ENCODE assay signal across 12 cellular contexts in the genomic region with DNA sequence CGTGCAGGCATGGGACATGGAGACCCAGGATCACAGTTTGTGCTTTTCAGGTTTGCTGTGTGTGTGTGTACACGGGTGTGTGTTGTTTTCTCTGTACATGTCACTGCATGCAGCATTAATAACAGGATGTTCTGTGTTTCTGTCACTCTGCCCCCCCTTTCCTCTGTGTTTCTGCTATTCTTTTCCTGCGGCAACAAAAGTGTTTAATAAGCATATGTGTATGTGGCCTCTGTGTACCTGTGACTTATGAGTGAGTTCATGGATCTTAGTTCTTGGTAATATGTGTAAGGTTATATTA. TPM values are rescaled to one million over a fixed set of nuclear protein-coding genes. Genes with fewer than 3 reads are reported as not detected.
A peak's percentile ranks its signal among the peaks of the same experiment; 100 is the strongest.
DNase-seq lines count a peak whose midpoint lies in the region; ATAC-seq, FAIRE-seq and TF ChIP-seq lines count a peak whose summit lies in the region.
"Had no signal": no experiment of that assay in that cellular context is flagged by ENCODE, and none has a peak within 500 bp of the region (broad histone marks: within the 10 kb centered on the region; RNA-seq: fewer than 3 reads in every experiment).

No MANE protein-coding gene starts in this region.

- no peaks in the 10 kb centered on the region for H3K36me3 ChIP-seq in astrocyte (ENCODE audit: insufficient read depth, low read length)
- no peaks in the 10 kb centered on the region for H3K36me3 ChIP-seq in mucosa of rectum (ENCODE audit: control insufficient read depth in 2 of 2, insufficient read depth in 2 of 2, low read length in 2 of 2)

- H3K36me3 Mint-ChIP-seq in HFFc6 (ENCODE audit: low read depth) (peaks cover 8% of the 10 kb centered on the region; the same call in 1 of the 2 replicates), astrocyte (ENCODE audit: low read depth, unreplicated experiment) (peaks cover 3% of the 10 kb centered on the region)

- H3K4me2 ChIP-seq in A549, result peak overlapping the region; percentile 13; the same call in 1 of the 3 replicates
- peak overlapping the region; percentile 100 for H3K4me2 ChIP-seq in astrocyte (ENCODE audit: low read length)
- H3K4me2 ChIP-seq: PC-9 had no signal

- no peak for TF ChIP-seq CTCF in A549 (IDR thresholded peaks at IDR 0.05)
- no peak for TF ChIP-seq CTCF in HFFc6 (IDR thresholded peaks at IDR 0.05)
- TF ChIP-seq CTCF in astrocyte (IDR thresholded peaks at IDR 0.05; ENCODE audit: insufficient read depth, low read depth, low read length), result no peak

- peak overlapping the region; percentile 89; the same call in 1 of the 2 replicates for H3K27ac Mint-ChIP-seq in HFFc6
- H3K27ac Mint-ChIP-seq in astrocyte (ENCODE audit: unreplicated experiment), result peak overlapping the region; percentile 26

- no peak for TF ChIP-seq EP300 in A549 (IDR thresholded peaks at IDR 0.05)

- peaks cover 61% of the 10 kb centered on the region for H4K20me1 ChIP-seq in astrocyte (ENCODE audit: insufficient read depth, low read length)

- peaks cover 79% of the 10 kb centered on the region for H3K4me1 Mint-ChIP-seq in HFFc6 (ENCODE audit: low read depth)
- peaks cover 65% of the 10 kb centered on the region for H3K4me1 Mint-ChIP-seq in astrocyte (ENCODE audit: low read depth, unreplicated experiment)

- H3K79me2 ChIP-seq in astrocyte (ENCODE audit: insufficient read depth, low read length), result peaks cover 38% of the 10 kb centered on the region

- FAIRE-seq in A549 (lab: Jason Lieb, UNC) (no peak), astrocyte (lab: Jason Lieb, UNC) (no peak)

- H3K9me3 Mint-ChIP-seq in HFFc6 (no peaks in the 10 kb centered on the region), astrocyte (ENCODE audit: unreplicated experiment) (no peaks in the 10 kb centered on the region)

- POLR2A ChIA-PET in A549 (lab: Yijun Ruan, JAX), result interaction anchor here (2.7 kb wide), 1 partner anchor 25 kb away, joined by 11 read pairs; a partner anchor contains a TSS

- DNase-seq in A549 (ENCODE audit: low read depth in 1 of 2, low spot score in 1 of 2) (no peak), HFFc6 (no peak), astrocyte (ENCODE audit: low read depth) (no peak), kidney glomerular epithelial cell (lab: John Stamatoyannopoulos, UW) (no peak)
- DNase-seq in stimulated activated CD4-positive, alpha-beta T cell treated with anti-CD3 and anti-CD28 coated beads, Interleukin-4, amount 100 ng/mL, for 4 hours, result no peak
- DNase-seq: COR-L47, NCI-H2029 treated with DMSO at 0.1 percent for 48 hours, PC-9, testis had no signal

- WGBS in A549 (ENCODE audit: missing lambda C conversion rate), result 85% methylated on average over 3 of the region's 3 CpGs

- H3K4me3 ChIP-seq in A549, result no peak overlapping the region
- H3K4me3 ChIP-seq in astrocyte (ENCODE audit: insufficient read depth, low read depth, low read length), result no peak overlapping the region
- H3K4me3 ChIP-seq in mucosa of rectum (ENCODE audit: low read length in 2 of 2), result no peak overlapping the region
- H3K4me3 ChIP-seq: PC-9, testis had no signal

- no peaks in the 10 kb centered on the region for H3K27me3 ChIP-seq in astrocyte (ENCODE audit: insufficient read depth, low read length)
- H3K27me3 ChIP-seq in mucosa of rectum (ENCODE audit: control insufficient read depth in 2 of 2, insufficient read depth in 2 of 2, low read length in 2 of 2), result no peaks in the 10 kb centered on the region
- H3K27me3 ChIP-seq: testis had no signal

- H3K9ac ChIP-seq in astrocyte (ENCODE audit: low read length) (no peak overlapping the region), mucosa of rectum (ENCODE audit: low read depth in 1 of 2, low read length in 2 of 2) (peak overlapping the region in 1 of 2 donors; percentile 1)

- no peak for ATAC-seq in A549
- ATAC-seq in GM21576 (IDR thresholded peaks at IDR 0.05; ENCODE audit: unreplicated experiment), result no peak
- ATAC-seq in GM21619 (IDR thresholded peaks at IDR 0.05; ENCODE audit: unreplicated experiment), result no peak

- TF ChIP-seq RAD21 in A549 (conservative IDR thresholded peaks at IDR 0.05 in 1 of 2, IDR thresholded peaks at IDR 0.05 in 1 of 2), result no peak

- H3K9me3 ChIP-seq in A549, result no peaks in the 10 kb centered on the region
- no peaks in the 10 kb centered on the region for H3K9me3 ChIP-seq in astrocyte (ENCODE audit: insufficient read depth, low read depth, low read length)
- no peaks in the 10 kb centered on the region for H3K9me3 ChIP-seq in mucosa of rectum (ENCODE audit: control insufficient read depth in 2 of 2, low read length in 2 of 2)
- H3K9me3 ChIP-seq: testis had no signal

- CTCF ChIA-PET in A549 (lab: Yijun Ruan, JAX), result no interaction called here

- H3K27me3 Mint-ChIP-seq in HFFc6 (ENCODE audit: insufficient read depth), result peaks cover 3% of the 10 kb centered on the region; the same call in 1 of the 2 replicates
- no peaks in the 10 kb centered on the region for H3K27me3 Mint-ChIP-seq in astrocyte (ENCODE audit: low read depth, unreplicated experiment)

- no peak for TF ChIP-seq POLR2A in A549 (IDR thresholded peaks at IDR 0.05; ENCODE audit: low read length)

- H3K4me1 ChIP-seq in A549 (peaks cover 42% of the 10 kb centered on the region), astrocyte (ENCODE audit: insufficient read depth, low read length) (peaks cover 55% of the 10 kb centered on the region), mucosa of rectum (ENCODE audit: control insufficient read depth in 2 of 2, insufficient read depth in 2 of 2, low read length in 2 of 2) (peaks cover 27 to 29% of the 10 kb centered on the region in 2 donors)

- H3K27ac ChIP-seq in A549 (no peak overlapping the region), astrocyte (ENCODE audit: low read depth, low read length) (no peak overlapping the region), mucosa of rectum (ENCODE audit: low read depth in 2 of 2, low read length in 2 of 2) (peak overlapping the region; percentile 43 to 56)
- H3K27ac ChIP-seq: PC-9 had no signal

- no peak overlapping the region for H2AFZ ChIP-seq in astrocyte (ENCODE audit: low read depth, low read length)
- H2AFZ ChIP-seq: PC-9 had no signal

- H3K4me3 Mint-ChIP-seq in HFFc6 (no peak overlapping the region), astrocyte (ENCODE audit: unreplicated experiment) (peak overlapping the region; percentile 91)

TF ChIP-seq in A549, 52 proteins besides CTCF, POLR2A, EP300 and RAD21 (continues in another document):
- TF ChIP-seq, protein P1, sequence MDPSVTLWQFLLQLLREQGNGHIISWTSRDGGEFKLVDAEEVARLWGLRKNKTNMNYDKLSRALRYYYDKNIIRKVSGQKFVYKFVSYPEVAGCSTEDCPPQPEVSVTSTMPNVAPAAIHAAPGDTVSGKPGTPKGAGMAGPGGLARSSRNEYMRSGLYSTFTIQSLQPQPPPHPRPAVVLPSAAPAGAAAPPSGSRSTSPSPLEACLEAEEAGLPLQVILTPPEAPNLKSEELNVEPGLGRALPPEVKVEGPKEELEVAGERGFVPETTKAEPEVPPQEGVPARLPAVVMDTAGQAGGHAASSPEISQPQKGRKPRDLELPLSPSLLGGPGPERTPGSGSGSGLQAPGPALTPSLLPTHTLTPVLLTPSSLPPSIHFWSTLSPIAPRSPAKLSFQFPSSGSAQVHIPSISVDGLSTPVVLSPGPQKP (IDR thresholded peaks at IDR 0.05; ENCODE audit: low read depth, low read length), result no peak
- no peak for TF ChIP-seq JUNB (IDR thresholded peaks at IDR 0.05)
- no peak for TF ChIP-seq NFE2L2 (conservative IDR thresholded peaks at IDR 0.05; ENCODE audit: low read length)
- TF ChIP-seq KDM1A (IDR thresholded peaks at IDR 0.05; ENCODE audit: low read depth), result no peak

RNA-seq across cellular contexts. Expression of a gene that starts 9.8 kb away (rescaled TPM):
- polyA plus RNA-seq in A549 (2011; rRNA removed) (2.2 and 3.6 TPM in 2 replicates), A549 (2017; fragmentation: RNase III; extraction: RNeasy Plus Mini Kit Qiagen cat#74134 plus additional on column Dnase treatment) (6.9 to 10.8 TPM (median 9.2 TPM) in 3 replicates)
- 3.3 and 4.1 TPM in 2 replicates for polyA plus RNA-seq in A549 (2012; cell fraction: cytosol; rRNA removed)
- 15.8 and 16.4 TPM in 2 replicates for polyA plus RNA-seq in A549 (2012; cell fraction: nucleus; rRNA removed)
- polyA minus RNA-seq in A549 (2011; rRNA and poly(A)+ RNA removed), result 1.5 and 2.3 TPM in 2 replicates
- 10 to 100 TPM; 10.5 to 15.0 (median 13.3) TPM for total RNA-seq in HFFc6 (2021; fragmentation: NEBNext Ultra II Directional; extraction: Animal tissue kit (Norgen Biotek cat#: 25700))
- 34.5 and 36.1 TPM in 2 replicates for total RNA-seq in astrocyte

RNA-seq across cellular contexts. Expression of a gene that starts 11.8 kb away (rescaled TPM):
- polyA plus RNA-seq in A549 (2011; rRNA removed), result 98.9 and 106 TPM in 2 replicates
- polyA plus RNA-seq in A549 (2012; cell fraction: cytosol; rRNA removed), result 203 and 209 TPM in 2 replicates
- 194 and 236 TPM in 2 replicates for polyA plus RNA-seq in A549 (2012; cell fraction: nucleus; rRNA removed)
- 171 to 175 TPM (median 172 TPM) in 3 replicates for polyA plus RNA-seq in A549 (2017; fragmentation: RNase III; extraction: RNeasy Plus Mini Kit Qiagen cat#74134 plus additional on column Dnase treatment)
- 52.4 and 69.0 TPM in 2 replicates for polyA minus RNA-seq in A549 (2011; rRNA and poly(A)+ RNA removed)
- 100 to 1,000 TPM; 464 to 546 (median 536) TPM for total RNA-seq in HFFc6 (2021; fragmentation: NEBNext Ultra II Directional; extraction: Animal tissue kit (Norgen Biotek cat#: 25700))
- 232 and 256 TPM in 2 replicates for total RNA-seq in astrocyte

RNA-seq across cellular contexts. Expression of a gene that starts 18.9 kb away (rescaled TPM):
- polyA plus RNA-seq in A549 (2011; rRNA removed) (14.0 and 21.2 TPM in 2 replicates), A549 (2017; fragmentation: RNase III; extraction: RNeasy Plus Mini Kit Qiagen cat#74134 plus additional on column Dnase treatment) (16.6 to 21.6 TPM (median 21.4 TPM) in 3 replicates)
- 16.8 and 18.5 TPM in 2 replicates for polyA plus RNA-seq in A549 (2012; cell fraction: cytosol; rRNA removed)
- polyA plus RNA-seq in A549 (2012; cell fraction: nucleus; rRNA removed), result 69.5 and 80.6 TPM in 2 replicates
- polyA minus RNA-seq in A549 (2011; rRNA and poly(A)+ RNA removed), result 10.6 and 13.2 TPM in 2 replicates
- total RNA-seq in HFFc6 (2021; fragmentation: NEBNext Ultra II Directional; extraction: Animal tissue kit (Norgen Biotek cat#: 25700)), result 10 to 100 TPM; 43.2 to 52.8 (median 51.4) TPM
- 29.7 and 34.3 TPM in 2 replicates for total RNA-seq in astrocyte

RNA-seq across cellular contexts. Expression of a gene that starts 24.7 kb away (rescaled TPM):
- 6.9 and 9.5 TPM in 2 replicates for polyA plus RNA-seq in A549 (2011; rRNA removed)
- 3.2 and 4.1 TPM in 2 replicates for polyA plus RNA-seq in A549 (2012; cell fraction: cytosol; rRNA removed)
- polyA plus RNA-seq in A549 (2012; cell fraction: nucleus; rRNA removed), result 7.9 and 9.2 TPM in 2 replicates
- polyA plus RNA-seq in A549 (2017; fragmentation: RNase III; extraction: RNeasy Plus Mini Kit Qiagen cat#74134 plus additional on column Dnase treatment), result 9.1 to 9.9 TPM (median 9.5 TPM) in 3 replicates
- polyA minus RNA-seq in A549 (2011; rRNA and poly(A)+ RNA removed), result 13.9 and 18.0 TPM in 2 replicates
- total RNA-seq in HFFc6 (2021; fragmentation: NEBNext Ultra II Directional; extraction: Animal tissue kit (Norgen Biotek cat#: 25700)), result 1 to 10 TPM; 6.4 to 9.2 (median 7.6) TPM
- 9.8 and 10.4 TPM in 2 replicates for total RNA-seq in astrocyte

RNA-seq across cellular contexts. Expression of a gene that starts 38.1 kb away (rescaled TPM):
- polyA plus RNA-seq in A549 (2011; rRNA removed) (23.0 and 23.9 TPM in 2 replicates), A549 (2017; fragmentation: RNase III; extraction: RNeasy Plus Mini Kit Qiagen cat#74134 plus additional on column Dnase treatment) (29.1 to 33.7 TPM (median 30.5 TPM) in 3 replicates)
- polyA plus RNA-seq in A549 (2012; cell fraction: cytosol; rRNA removed), result 46.2 and 51.0 TPM in 2 replicates
- polyA plus RNA-seq in A549 (2012; cell fraction: nucleus; rRNA removed), result 75.5 and 83.0 TPM in 2 replicates
- 33.4 TPM in 2 replicates for polyA minus RNA-seq in A549 (2011; rRNA and poly(A)+ RNA removed)
- total RNA-seq in HFFc6 (2021; fragmentation: NEBNext Ultra II Directional; extraction: Animal tissue kit (Norgen Biotek cat#: 25700)), result 10 to 100 TPM; 20.6 to 43.5 (median 38.6) TPM
- total RNA-seq in astrocyte, result 2.9 and 4.2 TPM in 2 replicates

Comparison
In these comparisons a context has a peak if more than half of its experiments do, and no peak if none do; other contexts are left out.
1. H3K27ac ChIP-seq: peak in mucosa of rectum (2 of 2); none in A549 (0 of 2) and astrocyte (single experiment).